Comparison of ENCODE assay signal across 18 cellular contexts in the genomic region with DNA sequence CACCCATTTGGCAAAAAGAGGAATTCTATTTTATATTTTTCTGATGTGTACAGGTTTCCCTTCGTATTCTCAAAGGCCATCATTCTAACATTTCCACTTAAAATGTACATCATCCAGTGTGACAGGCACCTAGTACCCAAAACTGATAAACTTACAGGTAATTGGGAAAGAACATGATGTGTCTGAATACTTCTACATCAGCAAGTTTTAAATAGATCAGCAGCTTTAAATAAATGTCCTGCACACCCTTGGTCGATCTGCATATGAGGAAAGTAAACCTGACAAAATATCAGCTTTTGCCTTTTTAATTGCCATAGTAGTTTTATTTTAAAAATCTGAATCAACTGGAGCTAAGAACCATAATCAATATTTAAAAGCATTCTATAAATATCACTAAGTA. TPM values are rescaled to one million over a fixed set of nuclear protein-coding genes. Genes with fewer than 3 reads are reported as not detected.
A peak's percentile ranks its signal among the peaks of the same experiment; 100 is the strongest.
DNase-seq lines count a peak whose midpoint lies in the region; ATAC-seq, FAIRE-seq and TF ChIP-seq lines count a peak whose summit lies in the region.
"Had no signal": no experiment of that assay in that cellular context is flagged by ENCODE, and none has a peak within 500 bp of the region (broad histone marks: within the 10 kb centered on the region; RNA-seq: fewer than 3 reads in every experiment).

No MANE protein-coding gene starts in this region.

- ATAC-seq in heart left ventricle (peak; percentile 33 to 75 (median 52)), left cardiac atrium (no peak)

- FAIRE-seq in A204.1 (lab: Jason Lieb, UNC) = peak; percentile 72
- FAIRE-seq: GM12891 had no signal

- DNase-seq in heart left ventricle = no peak
- DNase-seq in left cardiac atrium = no peak
- DNase-seq in Karpas-422 = no peak
- DNase-seq in osteoblast (ENCODE audit: insufficient read length, low spot score, missing footprints) = peak; percentile 61
- DNase-seq in NCI-H1436 treated with DMSO at 0.1 percent for 48 hours (lab: John Stamatoyannopoulos, UW) = no peak
- DNase-seq in stimulated activated CD8-positive, alpha-beta memory T cell treated with anti-CD3 and anti-CD28 coated beads, Interleukin-4, amount 100 ng/mL, for 48 hours = no peak
- DNase-seq: 8988T; C1 segment of cervical spinal cord; Calu3; CD4-positive, alpha-beta T cell; DMS79; GOT3 had no signal

- 54 to 69% (median 57%) methylated on average over 2 of the region's 2 CpGs for WGBS in heart left ventricle, 4 donors

- intact Hi-C loops in heart left ventricle (cut with DNase I) (no loop called here), left cardiac atrium (cut with DNase I) (no loop called here)

- H3K4me1 ChIP-seq in heart left ventricle (peaks cover 0 to 13% (median 0%) of the 10 kb centered on the region in 12 donors), Karpas-422 (ENCODE audit: low read length) (peaks cover 28% of the 10 kb centered on the region), osteoblast (ENCODE audit: insufficient read depth, low read length) (no peaks in the 10 kb centered on the region)

- H3K27ac ChIP-seq in heart left ventricle (peak overlapping the region in 3 of 12 donors; percentile 8 to 49 (median 37)), Karpas-422 (ENCODE audit: low read length) (peak overlapping the region; percentile 23; the same call in 1 of the 2 replicates), osteoblast (ENCODE audit: low read depth, low read length) (no peak overlapping the region)

- H3K4me3 ChIP-seq in heart left ventricle (no peak overlapping the region), Karpas-422 (ENCODE audit: low read length) (no peak overlapping the region), osteoblast (ENCODE audit: insufficient read depth, low read length) (no peak overlapping the region)
- H3K4me3 ChIP-seq: HAP-1 had no signal

- no peaks in the 10 kb centered on the region for H3K79me2 ChIP-seq in Karpas-422 (ENCODE audit: low read length)
- H3K79me2 ChIP-seq in osteoblast (ENCODE audit: insufficient read depth, low read length) = no peaks in the 10 kb centered on the region

- no peak for TF ChIP-seq POLR2A in heart left ventricle (IDR thresholded peaks at IDR 0.05)

- H3K36me3 ChIP-seq in heart left ventricle (no peaks in the 10 kb centered on the region), Karpas-422 (ENCODE audit: insufficient read depth, low read length) (no peaks in the 10 kb centered on the region), osteoblast (ENCODE audit: insufficient read depth, low read length) (no peaks in the 10 kb centered on the region)
- H3K36me3 ChIP-seq: HAP-1 had no signal

- no peaks in the 10 kb centered on the region for H4K20me1 ChIP-seq in Karpas-422 (ENCODE audit: insufficient read depth, low read depth, low read length)
- H4K20me1 ChIP-seq in osteoblast (ENCODE audit: insufficient read depth, low read length) = no peaks in the 10 kb centered on the region

- TF ChIP-seq CTCF in heart left ventricle (IDR thresholded peaks at IDR 0.05) (no peak), osteoblast (IDR thresholded peaks at IDR 0.05; ENCODE audit: extremely low read depth, low read depth, low read length) (no peak)

- H3K9ac ChIP-seq in Karpas-422 (ENCODE audit: low read length) = no peak overlapping the region

- H2AFZ ChIP-seq in Karpas-422 (ENCODE audit: low read length) (no peak overlapping the region), osteoblast (ENCODE audit: low read length) (no peak overlapping the region)

- H3K27me3 ChIP-seq in heart left ventricle = no peaks in the 10 kb centered on the region
- no peaks in the 10 kb centered on the region for H3K27me3 ChIP-seq in Karpas-422 (ENCODE audit: low read length)
- no peaks in the 10 kb centered on the region for H3K27me3 ChIP-seq in osteoblast (ENCODE audit: insufficient read depth, low read length)

- no peaks in the 10 kb centered on the region for H3K9me2 ChIP-seq in Karpas-422 (replicated peaks; ENCODE audit: insufficient read depth, low read length)

- no peaks in the 10 kb centered on the region for H3K9me3 ChIP-seq in heart left ventricle
- no peaks in the 10 kb centered on the region for H3K9me3 ChIP-seq in Karpas-422 (ENCODE audit: low read length)
- H3K9me3 ChIP-seq in osteoblast (ENCODE audit: low read depth, low read length) = no peaks in the 10 kb centered on the region
- H3K9me3 ChIP-seq: HAP-1 had no signal

- no peak overlapping the region for H3K4me2 ChIP-seq in Karpas-422 (ENCODE audit: low read depth, low read length, poor library complexity, severe bottlenecking)
- H3K4me2 ChIP-seq in osteoblast (ENCODE audit: insufficient read depth, low read length) = no peak overlapping the region

RNA-seq across cellular contexts. Expression of a gene that starts 26.5 kb away (rescaled TPM):
- total RNA-seq in heart left ventricle (100 to 1,000 TPM; 158 to 225 (median 182) TPM), left cardiac atrium (100 to 1,000 TPM; 131 to 138 TPM), osteoblast (37.4 and 54.6 TPM in 2 replicates)
- 100 to 1,000 TPM; 171 to 277 TPM for polyA plus RNA-seq in heart left ventricle
- total RNA-seq in Karpas-422 (2014; rRNA removed; shearing (Covaris generic); ENCODE audit: low replicate concordance) = 119 and 229 TPM in 2 replicates

RNA-seq across cellular contexts. Expression of a gene that starts 33.4 kb away (rescaled TPM):
- total RNA-seq in heart left ventricle = 1 to 10 TPM; 1.1 to 3.7 (median 1.9) TPM
- polyA plus RNA-seq in heart left ventricle = 1 to 10 TPM; 1.9 to 3.9 TPM
- total RNA-seq in left cardiac atrium = 1 to 10 TPM; 2.1 to 3.1 TPM
- total RNA-seq in Karpas-422 (2014; rRNA removed; shearing (Covaris generic); ENCODE audit: low replicate concordance) = 0.41 and 2.8 TPM in 2 replicates
- total RNA-seq in osteoblast = 0.59 TPM in 1 of 2 replicates, not detected in the other
- total RNA-seq: B cell; CD4-positive, alpha-beta T cell; G401 had no signal
- polyA plus RNA-seq: IgD-negative memory B cell had no signal

RNA-seq across cellular contexts. Expression of a gene that starts 34.3 kb away (rescaled TPM):
- 1 to 10 TPM; 3.8 to 6.8 (median 5.1) TPM for total RNA-seq in heart left ventricle
- polyA plus RNA-seq in heart left ventricle = 1 to 10 TPM; 3.2 to 5.7 TPM
- total RNA-seq in left cardiac atrium = 1 to 10 TPM; 4.0 to 5.2 TPM
- 4.8 and 9.5 TPM in 2 replicates for total RNA-seq in Karpas-422 (2014; rRNA removed; shearing (Covaris generic); ENCODE audit: low replicate concordance)
- 1.5 and 1.8 TPM in 2 replicates for total RNA-seq in osteoblast

Comparison
In these comparisons a context has a peak if more than half of its experiments do, and no peak if none do; other contexts are left out.
1. ATAC-seq: peak in heart left ventricle (4 of 4); none in left cardiac atrium (0 of 2).